Comparison of ENCODE assay signal across 9 cellular contexts in genomic region chr20:20368414-20369352, GRCh38. TPM values are rescaled to one million over a fixed set of nuclear protein-coding genes. Genes with fewer than 3 reads are reported as not detected.
DNase-seq lines count a peak whose midpoint lies in the region; ATAC-seq and FAIRE-seq lines count a peak whose summit lies in the region.
"Had no signal": no experiment of that assay in that cellular context is flagged by ENCODE, and none has a peak within 500 bp of the region (broad histone marks: within the 10 kb centered on the region; RNA-seq: fewer than 3 reads in every experiment).

No MANE protein-coding gene starts in this region.

- no peaks in the 10 kb centered on the region for H3K9me3 Mint-ChIP-seq in activated T-helper 17 cell treated with anti-CD3 and anti-CD28 coated beads, Interleukin-2, amount 50 U/mL, for 72 hours
- H3K9me3 Mint-ChIP-seq: naive thymus-derived CD4-positive, alpha-beta T cell had no signal

- no peak overlapping the region for H3K4me3 Mint-ChIP-seq in activated T-helper 17 cell treated with anti-CD3 and anti-CD28 coated beads, Interleukin-2, amount 50 U/mL, for 72 hours

- H3K36me3 ChIP-seq in H7 (replicated peaks; ENCODE audit: control insufficient read depth, insufficient read depth, low read length), result no peaks in the 10 kb centered on the region

- in situ Hi-C loops in ACHN (cut with HindIII; ENCODE audit: low pct_ligation_motif_present, low pct_unique_long_range_greater_than_20kb, low sequenced_read_pairs), result no loop called here

- peak overlapping the region; percentile 36 for H3K4me3 ChIP-seq in H7 (ENCODE audit: insufficient read depth, low read depth, low read length)

- DNase-seq in ACHN, result peak; percentile 1
- DNase-seq in H7, result peak; percentile 79
- DNase-seq in left lobe of liver (ENCODE audit: low spot score), result no peak
- DNase-seq in HTR-8/SVneo (ENCODE audit: insufficient read length, low spot score), result no peak

- FAIRE-seq in HTR-8/SVneo (lab: Jason Lieb, UNC), result no peak

- H3K27me3 ChIP-seq in H7 (ENCODE audit: control insufficient read depth, insufficient read depth, low read length), result peaks cover 82% of the 10 kb centered on the region

- H3K36me3 Mint-ChIP-seq in activated T-helper 17 cell treated with anti-CD3 and anti-CD28 coated beads, Interleukin-2, amount 50 U/mL, for 72 hours (ENCODE audit: low read depth), result peaks cover 13% of the 10 kb centered on the region

- no peak overlapping the region for H3K27ac Mint-ChIP-seq in activated T-helper 17 cell treated with anti-CD3 and anti-CD28 coated beads, Interleukin-2, amount 50 U/mL, for 72 hours
- H3K27ac Mint-ChIP-seq: naive thymus-derived CD4-positive, alpha-beta T cell had no signal

- peaks cover 47% of the 10 kb centered on the region for H3K27me3 Mint-ChIP-seq in activated T-helper 17 cell treated with anti-CD3 and anti-CD28 coated beads, Interleukin-2, amount 50 U/mL, for 72 hours

- peaks cover 4% of the 10 kb centered on the region for H3K4me1 Mint-ChIP-seq in activated T-helper 17 cell treated with anti-CD3 and anti-CD28 coated beads, Interleukin-2, amount 50 U/mL, for 72 hours

- peak; percentile 30 for ATAC-seq in activated T-helper 17 cell treated with anti-CD3 and anti-CD28 coated beads, Interleukin-2, amount 50 U/mL, for 72 hours (replicated peaks)
- ATAC-seq in left lobe of liver (peak; percentile 51), HG02610 (IDR thresholded peaks at IDR 0.05; ENCODE audit: unreplicated experiment) (no peak), HG03469 (IDR thresholded peaks at IDR 0.05; ENCODE audit: unreplicated experiment) (no peak), GM21381 (IDR thresholded peaks at IDR 0.05; ENCODE audit: unreplicated experiment) (no peak)
- ATAC-seq: naive thymus-derived CD4-positive, alpha-beta T cell had no signal

RNA-seq across cellular contexts. Expression of gene INSM1, which starts 0.8 kb away (rescaled TPM):
- 0.59 and 0.78 TPM in 2 replicates for total RNA-seq in H7 (2014; rRNA removed; shearing (Covaris generic))
- 1 to 10 TPM in 1 of 2 donors, not detected in 1; 2.8 TPM for total RNA-seq in activated T-helper 17 cell treated with anti-CD3 and anti-CD28 coated beads, Interleukin-2, amount 50 U/mL, for 72 hours
- not detected for total RNA-seq in left lobe of liver

Comparison
In these comparisons a context has a peak if more than half of its experiments do, and no peak if none do; other contexts are left out.
1. DNase-seq: peak in ACHN (single experiment) and H7 (single experiment); none in left lobe of liver (single experiment) and HTR-8/SVneo (single experiment).
2. ATAC-seq: peak in activated T-helper 17 cell treated with anti-CD3 and anti-CD28 coated beads, Interleukin-2, amount 50 U/mL, for 72 hours (single experiment) and left lobe of liver (single experiment); none in HG02610 (single experiment), HG03469 (single experiment) and GM21381 (single experiment).